In the genomic region with DNA sequence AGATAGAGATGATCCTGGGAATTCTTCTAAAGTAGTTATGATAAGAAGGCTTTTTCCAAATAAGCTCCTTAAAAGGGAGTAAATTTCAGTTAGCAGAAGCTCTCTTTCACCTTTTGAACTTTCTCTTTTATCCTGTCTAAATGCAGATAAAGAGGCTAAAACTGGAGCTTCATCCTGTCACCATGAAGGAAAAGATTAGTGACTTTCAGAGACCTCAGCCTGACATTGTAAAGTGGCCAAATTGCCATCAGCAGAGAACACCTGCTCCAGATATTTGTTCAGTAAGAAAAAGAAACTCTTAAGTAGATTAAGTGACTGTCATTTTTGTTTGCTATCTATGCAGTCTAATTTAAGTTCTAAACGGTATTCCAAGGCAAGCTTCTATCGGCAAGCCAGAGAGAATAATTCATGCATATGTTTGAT, we compare ENCODE assay signal across 25 cellular contexts. TPM values are rescaled to one million over a fixed set of nuclear protein-coding genes. Genes with fewer than 3 reads are reported as not detected.
DNase-seq lines count a peak whose midpoint lies in the region; ATAC-seq and TF ChIP-seq lines count a peak whose summit lies in the region.
"Had no signal": no experiment of that assay in that cellular context is flagged by ENCODE, and none has a peak within 500 bp of the region (broad histone marks: within the 10 kb centered on the region; RNA-seq: fewer than 3 reads in every experiment).

No MANE protein-coding gene starts in this region.

- no peak for TF ChIP-seq POLR2A in gastroesophageal sphincter (IDR thresholded peaks at IDR 0.05)

- no peak overlapping the region for H3K27ac Mint-ChIP-seq in chondrocyte (ENCODE audit: unreplicated experiment)
- H3K27ac Mint-ChIP-seq: activated CD8-positive, alpha-beta T cell treated with anti-CD3 and anti-CD28 coated beads, Interleukin-2, amount 10 ng/mL, durations not matched to agents 7 days and 5 days; activated naive CD4-positive, alpha-beta T cell treated with anti-CD3 and anti-CD28 coated beads, Interleukin-2, amount 50 U/mL, for 24 hours; T-helper 1 cell treated with Interleukin-12 subunit alpha and Interleukin-12 subunit beta and Interleukin-4 antibody, amounts not matched to agents 30 μg/mL and 1 μg/mL, for 36 hours had no signal

- no peaks in the 10 kb centered on the region for H4K20me1 ChIP-seq in SK-N-SH (ENCODE audit: insufficient read depth)

- H3K27me3 ChIP-seq in SK-N-SH (ENCODE audit: insufficient read depth) (no peaks in the 10 kb centered on the region), gastroesophageal sphincter (no peaks in the 10 kb centered on the region)
- H3K27me3 ChIP-seq: ascending aorta, esophagus muscularis mucosa had no signal

- H3K9me3 Mint-ChIP-seq in chondrocyte (ENCODE audit: low read depth), result no peaks in the 10 kb centered on the region
- H3K9me3 Mint-ChIP-seq: activated naive CD4-positive, alpha-beta T cell treated with anti-CD3 and anti-CD28 coated beads, Interleukin-2, amount 50 U/mL, for 24 hours; activated T-cell treated with anti-CD3 and anti-CD28 coated beads, Interleukin-2, amount 50 U/mL, for 4 hours; T-helper 1 cell treated with Interleukin-12 subunit alpha and Interleukin-12 subunit beta and Interleukin-4 antibody, amounts not matched to agents 30 μg/mL and 1 μg/mL, for 36 hours had no signal

- CTCF ChIA-PET in SK-N-SH (lab: Yijun Ruan, JAX), result interaction anchor here (0.7 to 2.1 kb wide), 10 partner anchors 10 to 301 kb away, joined by 3 to 6 read pairs (median 4); no protein-coding TSS in a partner anchor

- H3K27me3 Mint-ChIP-seq in chondrocyte (ENCODE audit: low read depth), result peaks cover 11% of the 10 kb centered on the region
- H3K27me3 Mint-ChIP-seq: activated naive CD4-positive, alpha-beta T cell treated with anti-CD3 and anti-CD28 coated beads, Interleukin-2, amount 50 U/mL, for 24 hours had no signal

- no peaks in the 10 kb centered on the region for H3K9me2 ChIP-seq in SK-N-SH

- TF ChIP-seq CTCF in SK-N-SH (IDR thresholded peaks at IDR 0.05), result no peak
- no peak for TF ChIP-seq CTCF in chondrocyte (IDR thresholded peaks at IDR 0.05)
- TF ChIP-seq CTCF in gastroesophageal sphincter (IDR thresholded peaks at IDR 0.05), result no peak

- H2AFZ ChIP-seq in SK-N-SH (ENCODE audit: low read depth), result no peak overlapping the region
- H2AFZ ChIP-seq: GM23248 had no signal

- no peak overlapping the region for H3K4me3 Mint-ChIP-seq in chondrocyte (ENCODE audit: unreplicated experiment)
- H3K4me3 Mint-ChIP-seq: activated CD8-positive, alpha-beta T cell treated with anti-CD3 and anti-CD28 coated beads, Interleukin-2, amount 10 ng/mL, durations not matched to agents 7 days and 5 days; activated naive CD4-positive, alpha-beta T cell treated with anti-CD3 and anti-CD28 coated beads, Interleukin-2, amount 50 U/mL, for 24 hours; activated T-cell treated with anti-CD3 and anti-CD28 coated beads, Interleukin-2, amount 50 U/mL, for 4 hours; T-helper 1 cell treated with Interleukin-12 subunit alpha and Interleukin-12 subunit beta and Interleukin-4 antibody, amounts not matched to agents 30 μg/mL and 1 μg/mL, for 36 hours had no signal

- WGBS in SK-N-SH (ENCODE audit: low lambda C conversion rate), result 57% methylated on average over 2 of the region's 2 CpGs
- WGBS in gastroesophageal sphincter (ENCODE audit: low coverage in 1 of 2), 2 donors, result 18 to 20% methylated on average over 2 of the region's 2 CpGs

- H3K36me3 ChIP-seq in SK-N-SH (replicated peaks in 1 of 2; ENCODE audit: control insufficient read depth in 1 of 2, insufficient read depth in 2 of 2, low read length in 1 of 2) (no peaks in the 10 kb centered on the region), gastroesophageal sphincter (no peaks in the 10 kb centered on the region)
- H3K36me3 ChIP-seq: ascending aorta, esophagus muscularis mucosa, prostate gland had no signal

- no peak for TF ChIP-seq RAD21 in SK-N-SH (IDR thresholded peaks at IDR 0.05; ENCODE audit: low read length)

- H3K9ac ChIP-seq in SK-N-SH, result no peak overlapping the region
- H3K9ac ChIP-seq: GM23248 had no signal

- H3K9me3 ChIP-seq in SK-N-SH, result no peaks in the 10 kb centered on the region
- no peaks in the 10 kb centered on the region for H3K9me3 ChIP-seq in gastroesophageal sphincter
- H3K9me3 ChIP-seq: ascending aorta, Caco-2, esophagus muscularis mucosa, prostate gland had no signal

- H3K4me3 ChIP-seq in SK-N-SH (ENCODE audit: low read depth in 2 of 2, low read length in 1 of 2), result no peak overlapping the region
- no peak overlapping the region for H3K4me3 ChIP-seq in gastroesophageal sphincter
- H3K4me3 ChIP-seq: ascending aorta, esophagus muscularis mucosa, GM23248, prostate gland had no signal

- DNase-seq in SK-N-SH (no peak), NCI-H2227 (lab: John Stamatoyannopoulos, UW; ENCODE audit: unreplicated experiment) (peak; percentile 77), SHP77 (lab: John Stamatoyannopoulos, UW) (peak; percentile 86 to 91), chondrocyte (ENCODE audit: low spot score) (no peak)
- no peak for DNase-seq in effector CD4-positive, alpha-beta T cell
- DNase-seq: 8988T; activated CD4-positive, CD25-positive, alpha-beta regulatory T cell; activated CD8-positive, alpha-beta T cell treated with anti-CD3 and anti-CD28 coated beads, Interleukin-2, amount 10 ng/mL, durations not matched to agents 7 days and 5 days; activated T-cell treated with anti-CD3 and anti-CD28 coated beads, Interleukin-2, amount 50 U/mL, for 4 hours; Caco-2; cerebellar nuclear complex; effector CD8-positive, alpha-beta T cell; GM23248; stimulated activated CD4-positive, alpha-beta T cell treated with anti-CD3 and anti-CD28 coated beads, Interleukin-2, amount 100 ng/mL, for 24 hours; stimulated activated naive CD4-positive, alpha-beta T cell treated with Interleukin-2 at 50 U/mL for 16 hours; trophoblast cell had no signal

- H3K36me3 Mint-ChIP-seq in chondrocyte (ENCODE audit: low read depth), result no peaks in the 10 kb centered on the region
- H3K36me3 Mint-ChIP-seq: activated naive CD4-positive, alpha-beta T cell treated with anti-CD3 and anti-CD28 coated beads, Interleukin-2, amount 50 U/mL, for 24 hours had no signal

- POLR2A ChIA-PET in SK-N-SH (lab: Yijun Ruan, JAX), result no interaction called here

- no peaks in the 10 kb centered on the region for H3K4me1 Mint-ChIP-seq in chondrocyte (ENCODE audit: low read depth)
- H3K4me1 Mint-ChIP-seq: activated naive CD4-positive, alpha-beta T cell treated with anti-CD3 and anti-CD28 coated beads, Interleukin-2, amount 50 U/mL, for 24 hours had no signal

- no peak for ATAC-seq in SK-N-SH treated with all-trans-retinoic acid at 6 μM for 48 hours
- no peak for ATAC-seq in GM18517 (IDR thresholded peaks at IDR 0.05; ENCODE audit: unreplicated experiment)
- ATAC-seq in gastroesophageal sphincter, result no peak
- ATAC-seq: activated CD8-positive, alpha-beta T cell treated with anti-CD3 and anti-CD28 coated beads, Interleukin-2, amount 10 ng/mL, durations not matched to agents 7 days and 5 days; activated T-cell treated with anti-CD3 and anti-CD28 coated beads, Interleukin-2, amount 50 U/mL, for 4 hours; left lobe of liver had no signal

- H3K27ac ChIP-seq in SK-N-SH (ENCODE audit: low read depth in 2 of 2, low read length in 1 of 2), result peak overlapping the region in 1 of 2 experiments; percentile 94; a peak in 2 of 4 replicates
- H3K27ac ChIP-seq in gastroesophageal sphincter, result no peak overlapping the region
- H3K27ac ChIP-seq: ascending aorta, esophagus muscularis mucosa, GM23248, prostate gland had no signal

- no peaks in the 10 kb centered on the region for H3K79me2 ChIP-seq in SK-N-SH (ENCODE audit: insufficient read depth)

- no peaks in the 10 kb centered on the region for H3F3A ChIP-seq in SK-N-SH (replicated peaks; ENCODE audit: insufficient read depth)

- H3K4me1 ChIP-seq in SK-N-SH (ENCODE audit: control insufficient read depth in 1 of 2, insufficient read depth in 2 of 2, low read depth in 1 of 2, low read length in 1 of 2), result peaks cover 0 to 8% of the 10 kb centered on the region in 2 experiments; a peak in 2 of 4 replicates
- no peaks in the 10 kb centered on the region for H3K4me1 ChIP-seq in gastroesophageal sphincter
- H3K4me1 ChIP-seq: ascending aorta, Caco-2, esophagus muscularis mucosa, prostate gland had no signal

- TF ChIP-seq EP300 in SK-N-SH (IDR thresholded peaks at IDR 0.05; ENCODE audit: borderline replicate concordance in 1 of 2, low read depth in 1 of 2, low read length in 1 of 2), result no peak
- no peak for TF ChIP-seq EP300 in gastroesophageal sphincter (IDR thresholded peaks at IDR 0.05)

- H3K4me2 ChIP-seq in SK-N-SH, result no peak overlapping the region

TF ChIP-seq in SK-N-SH treated with all-trans-retinoic acid at 6 μM for 48 hours, 23 proteins besides CTCF, POLR2A, EP300 and RAD21:
- TF ChIP-seq ISL1 (CRISPR knock-in tag; IDR thresholded peaks at IDR 0.05) (peak; percentile 40), ZC3H10 (CRISPR knock-in tag; IDR thresholded peaks at IDR 0.05) (no peak), ZFP30 (CRISPR knock-in tag; IDR thresholded peaks at IDR 0.05) (0 out of 2 replicates have a peak, but pooled peaks have one; percentile 8)
TF ChIP-seq in SK-N-SH treated with all-trans-retinoic acid at 6 μM for 48 hours: peak in this region for 2.

TF ChIP-seq in SK-N-SH, 30 proteins besides CTCF, POLR2A, EP300 and RAD21:
- TF ChIP-seq SMC3 (IDR thresholded peaks at IDR 0.05; ENCODE audit: low read depth, low read length) (no peak), EZH2phosphoT487 (IDR thresholded peaks at IDR 0.05; ENCODE audit: borderline replicate concordance, low read depth) (no peak), ELF1 (IDR thresholded peaks at IDR 0.05) (no peak)
- TF ChIP-seq, protein P1, sequence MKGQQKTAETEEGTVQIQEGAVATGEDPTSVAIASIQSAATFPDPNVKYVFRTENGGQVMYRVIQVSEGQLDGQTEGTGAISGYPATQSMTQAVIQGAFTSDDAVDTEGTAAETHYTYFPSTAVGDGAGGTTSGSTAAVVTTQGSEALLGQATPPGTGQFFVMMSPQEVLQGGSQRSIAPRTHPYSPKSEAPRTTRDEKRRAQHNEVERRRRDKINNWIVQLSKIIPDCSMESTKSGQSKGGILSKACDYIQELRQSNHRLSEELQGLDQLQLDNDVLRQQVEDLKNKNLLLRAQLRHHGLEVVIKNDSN (IDR thresholded peaks at IDR 0.05; ENCODE audit: borderline replicate concordance, low read depth), result no peak

RNA-seq across cellular contexts. Expression of a gene that starts 18.3 kb away (rescaled TPM):
- polyA plus RNA-seq in SK-N-SH (2012; rRNA removed), result 0.03 TPM in 1 of 2 replicates, not detected in the other
- polyA plus RNA-seq in SK-N-SH (2012; cell fraction: cytosol; rRNA removed), result under 0.01 and 0.04 TPM in 2 replicates
- polyA plus RNA-seq in SK-N-SH (2012; cell fraction: nucleus; rRNA removed), result 0.02 and 0.04 TPM in 2 replicates
- total RNA-seq in chondrocyte (not detected in 3 replicates), gastroesophageal sphincter (under 1 TPM in 2 of 4 donors, not detected in 2; 0.13 to 0.22 TPM)
- total RNA-seq: ascending aorta, esophagus muscularis mucosa, GM23248 had no signal
- polyA plus RNA-seq: GM23248 had no signal

Comparison
In these comparisons a context has a peak if more than half of its experiments do, and no peak if none do; other contexts are left out.
1. DNase-seq: peak in NCI-H2227 (single experiment) and SHP77 (2 of 2); none in SK-N-SH (single experiment), chondrocyte (single experiment) and effector CD4-positive, alpha-beta T cell (single experiment).